Comparison of ENCODE assay signal across 27 cellular contexts in the genomic region with DNA sequence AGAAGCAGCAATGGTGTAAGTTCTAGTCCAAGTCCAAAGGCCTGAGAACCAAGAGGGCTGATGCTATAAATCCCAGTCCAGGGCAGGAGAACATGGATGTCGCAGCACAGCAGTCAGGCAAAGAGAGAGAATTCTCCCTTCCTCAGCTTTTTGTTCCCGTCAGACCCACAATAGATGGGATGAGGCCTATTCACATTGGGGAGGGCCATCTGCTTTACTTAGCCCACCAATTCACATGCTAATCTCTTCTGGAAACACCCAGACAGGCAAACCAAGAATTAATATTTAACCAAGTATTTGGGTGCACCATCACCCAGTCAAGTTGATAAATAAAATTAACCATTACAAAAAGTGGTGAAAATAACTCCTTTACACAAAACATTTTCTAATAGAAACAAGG.
"Had no signal": no experiment of that assay in that cellular context is flagged by ENCODE, and none has a peak within 500 bp of the region (broad histone marks: within the 10 kb centered on the region; RNA-seq: fewer than 3 reads in every experiment).

No MANE protein-coding gene starts in this region.

- DNase-seq: activated CD4-positive, alpha-beta T cell treated with anti-CD3 and anti-CD28 coated beads, Interleukin-2, amount 10 ng/mL, durations not matched to agents 24 days and 14 days; activated CD8-positive, alpha-beta memory T cell treated with anti-CD3 and anti-CD28 coated beads, Interleukin-2, amount 10 ng/mL, durations not matched to agents 7 days and 5 days; activated CD8-positive, alpha-beta T cell treated with anti-CD3 and anti-CD28 coated beads for 36 hours; activated gamma-delta T cell; activated T-cell treated with anti-CD3 and anti-CD28 coated beads for 4 hours; aorta; brain microvascular endothelial cell; caudate nucleus; dermis blood vessel endothelial cell; effector memory CD4-positive, alpha-beta T cell; foreskin melanocyte; kidney; left lung; naive thymus-derived CD8-positive, alpha-beta T cell; nucleus accumbens; small intestine; stimulated activated CD4-positive, alpha-beta T cell treated with anti-CD3 and anti-CD28 coated beads, Interleukin-15, amount 100 ng/mL, for 24 hours; stomach; T1000 had no signal

- H3K9ac ChIP-seq: parathyroid adenoma had no signal

- H3K4me1 Mint-ChIP-seq: activated CD4-positive, alpha-beta T cell treated with anti-CD3 and anti-CD28 coated beads, Interleukin-2, amount 10 ng/mL, durations not matched to agents 24 days and 14 days; activated CD8-positive, alpha-beta memory T cell treated with anti-CD3 and anti-CD28 coated beads, Interleukin-2, amount 10 ng/mL, durations not matched to agents 7 days and 5 days; naive thymus-derived CD8-positive, alpha-beta T cell; stimulated activated memory B cell treated with anti-CD40 and anti-IgM and Interleukin-4, amounts not matched to agents 10 μg/mL and 1 μg/mL and 100 μg/mL, for 72 hours had no signal

- H2AFZ ChIP-seq: parathyroid adenoma had no signal

- H3K36me3 ChIP-seq: brain microvascular endothelial cell, left lung, stomach, suprapubic skin, tibial nerve had no signal

- H3K4me3 Mint-ChIP-seq: activated CD4-positive, alpha-beta T cell treated with anti-CD3 and anti-CD28 coated beads, Interleukin-2, amount 10 ng/mL, durations not matched to agents 24 days and 14 days; activated CD8-positive, alpha-beta memory T cell treated with anti-CD3 and anti-CD28 coated beads, Interleukin-2, amount 10 ng/mL, durations not matched to agents 7 days and 5 days; activated CD8-positive, alpha-beta T cell treated with anti-CD3 and anti-CD28 coated beads for 36 hours; activated T-helper 1 cell treated with anti-CD3 and anti-CD28 coated beads, Interleukin-12 subunit alpha, Interleukin-12 subunit beta, Interleukin-2, Interleukin-4 antibody, amounts not matched to agents 30 ng/mL and 10 ng/mL and 1 ng/mL, durations not matched to agents 14 hours and 24 hours and 36 hours; naive thymus-derived CD8-positive, alpha-beta T cell; stimulated activated memory B cell treated with anti-CD40 and anti-IgM and Interleukin-4, amounts not matched to agents 10 μg/mL and 1 μg/mL and 100 μg/mL, for 72 hours; T-helper 1 cell treated with Interleukin-12 subunit alpha and Interleukin-12 subunit beta and Interleukin-4 antibody, amounts not matched to agents 30 μg/mL and 1 μg/mL, for 36 hours had no signal

- H3K27ac ChIP-seq: brain microvascular endothelial cell, left lung, parathyroid adenoma, stomach, suprapubic skin, tibial nerve had no signal

- H3K79me2 ChIP-seq: parathyroid adenoma had no signal

- H3K4me1 ChIP-seq: left lung, parathyroid adenoma, stomach, suprapubic skin, tibial nerve had no signal

- H3K27ac Mint-ChIP-seq: activated CD4-positive, alpha-beta T cell treated with anti-CD3 and anti-CD28 coated beads, Interleukin-2, amount 10 ng/mL, durations not matched to agents 24 days and 14 days; activated CD8-positive, alpha-beta memory T cell treated with anti-CD3 and anti-CD28 coated beads, Interleukin-2, amount 10 ng/mL, durations not matched to agents 7 days and 5 days; activated CD8-positive, alpha-beta T cell treated with anti-CD3 and anti-CD28 coated beads for 36 hours; activated naive CD4-positive, alpha-beta T cell treated with anti-CD3 and anti-CD28 coated beads, Interleukin-2, amount 50 U/mL, for 72 hours; activated T-helper 1 cell treated with anti-CD3 and anti-CD28 coated beads, Interleukin-12 subunit alpha, Interleukin-12 subunit beta, Interleukin-2, Interleukin-4 antibody, amounts not matched to agents 30 ng/mL and 10 ng/mL and 1 ng/mL, durations not matched to agents 14 hours and 24 hours and 36 hours; naive thymus-derived CD8-positive, alpha-beta T cell; stimulated activated memory B cell treated with anti-CD40 and anti-IgM and Interleukin-4, amounts not matched to agents 10 μg/mL and 1 μg/mL and 100 μg/mL, for 72 hours; T-helper 1 cell treated with Interleukin-12 subunit alpha and Interleukin-12 subunit beta and Interleukin-4 antibody, amounts not matched to agents 30 μg/mL and 1 μg/mL, for 36 hours had no signal

- H3K9me3 Mint-ChIP-seq: activated CD4-positive, alpha-beta T cell treated with anti-CD3 and anti-CD28 coated beads, Interleukin-2, amount 10 ng/mL, durations not matched to agents 24 days and 14 days; activated CD8-positive, alpha-beta T cell treated with anti-CD3 and anti-CD28 coated beads for 36 hours; activated T-helper 1 cell treated with anti-CD3 and anti-CD28 coated beads, Interleukin-12 subunit alpha, Interleukin-12 subunit beta, Interleukin-2, Interleukin-4 antibody, amounts not matched to agents 30 ng/mL and 10 ng/mL and 1 ng/mL, durations not matched to agents 14 hours and 24 hours and 36 hours; T-helper 1 cell treated with Interleukin-12 subunit alpha and Interleukin-12 subunit beta and Interleukin-4 antibody, amounts not matched to agents 30 μg/mL and 1 μg/mL, for 36 hours had no signal

- H3K9me3 ChIP-seq: left lung, stomach, suprapubic skin, tibial nerve had no signal

- H3K27me3 ChIP-seq: brain microvascular endothelial cell, left lung, stomach, suprapubic skin, tibial nerve had no signal

- H3K36me3 Mint-ChIP-seq: activated CD8-positive, alpha-beta memory T cell treated with anti-CD3 and anti-CD28 coated beads, Interleukin-2, amount 10 ng/mL, durations not matched to agents 7 days and 5 days; activated naive CD4-positive, alpha-beta T cell treated with anti-CD3 and anti-CD28 coated beads, Interleukin-2, amount 50 U/mL, for 72 hours; naive thymus-derived CD8-positive, alpha-beta T cell; stimulated activated memory B cell treated with anti-CD40 and anti-IgM and Interleukin-4, amounts not matched to agents 10 μg/mL and 1 μg/mL and 100 μg/mL, for 72 hours had no signal

- H3K27me3 Mint-ChIP-seq: activated CD4-positive, alpha-beta T cell treated with anti-CD3 and anti-CD28 coated beads, Interleukin-2, amount 10 ng/mL, durations not matched to agents 24 days and 14 days; activated CD8-positive, alpha-beta memory T cell treated with anti-CD3 and anti-CD28 coated beads, Interleukin-2, amount 10 ng/mL, durations not matched to agents 7 days and 5 days; activated CD8-positive, alpha-beta T cell treated with anti-CD3 and anti-CD28 coated beads for 36 hours; stimulated activated memory B cell treated with anti-CD40 and anti-IgM and Interleukin-4, amounts not matched to agents 10 μg/mL and 1 μg/mL and 100 μg/mL, for 72 hours had no signal

- H3K4me3 ChIP-seq: left lung, lung, stomach, suprapubic skin, tibial nerve had no signal
